ENCODE assay signal across 10 cellular contexts in genomic region chr10:100380400-100380799, GRCh38. TPM values are rescaled to one million over a fixed set of nuclear protein-coding genes. Genes with fewer than 3 reads are reported as not detected.
"Had no signal": no experiment of that assay in that cellular context is flagged by ENCODE, and none has a peak within 500 bp of the region (broad histone marks: within the 10 kb centered on the region; RNA-seq: fewer than 3 reads in every experiment).

No MANE protein-coding gene starts in this region.

- DNase-seq: H9, HCEC 1CT, HFFc6, IMR-90 had no signal

- H3K27ac ChIP-seq: HL-60 had no signal

- FAIRE-seq: H1, H54, K562 had no signal

- H3K4me2 ChIP-seq: GM23338 had no signal

- H3K4me3 ChIP-seq: GM23338, K562 had no signal

- ATAC-seq: GM23338, K562 had no signal

- H2AFZ ChIP-seq: GM23338 had no signal

RNA-seq across cellular contexts. Expression of gene PKD2L1, which starts 50.4 kb away (rescaled TPM):
- total RNA-seq: GM23338, HFFc6, HT1080, IMR-90, K562 had no signal
- polyA plus RNA-seq: GM23338, IMR-90, K562 had no signal
